16 cellular contexts compared by ENCODE assay signal in genomic region chr3:43087249-43087776, GRCh38. TPM values are rescaled to one million over a fixed set of nuclear protein-coding genes. Genes with fewer than 3 reads are reported as not detected.
DNase-seq lines count a peak whose midpoint lies in the region; ATAC-seq and TF ChIP-seq lines count a peak whose summit lies in the region.
"Had no signal": no experiment of that assay in that cellular context is flagged by ENCODE, and none has a peak within 500 bp of the region (broad histone marks: within the 10 kb centered on the region; RNA-seq: fewer than 3 reads in every experiment).

No MANE protein-coding gene starts in this region.

- DNase-seq in cardiac septum (ENCODE audit: low spot score) = peak; percentile 64
- no peak for DNase-seq in Right ventricle myocardium inferior (ENCODE audit: missing footprints)
- DNase-seq in SK-N-DZ (ENCODE audit: low spot score) = peak; percentile 53
- DNase-seq in fibroblast of mammary gland (ENCODE audit: low read depth) = peak; percentile 12
- DNase-seq in vagina (ENCODE audit: extremely low spot score in 2 of 2) = peak; percentile 40 to 82
- DNase-seq in natural killer cell = no peak
- DNase-seq in effector memory CD8-positive, alpha-beta T cell = no peak
- DNase-seq: adrenal gland; H9; lower lobe of right lung; MV-4-11; NCI-H774; stimulated activated CD4-positive, alpha-beta T cell treated with anti-CD3 and anti-CD28 coated beads, Interleukin-15, amount 100 ng/mL, for 24 hours had no signal

- H3K4me1 Mint-ChIP-seq in natural killer cell = peaks cover 5 to 15% of the 10 kb centered on the region in 2 donors
- peaks cover 0 to 8% of the 10 kb centered on the region in 2 donors for H3K4me1 Mint-ChIP-seq in effector memory CD8-positive, alpha-beta T cell (ENCODE audit: low read depth in 2 of 2)
- H3K4me1 Mint-ChIP-seq: H9 had no signal

- no peaks in the 10 kb centered on the region for H3K9me3 Mint-ChIP-seq in natural killer cell
- H3K9me3 Mint-ChIP-seq in effector memory CD8-positive, alpha-beta T cell = no peaks in the 10 kb centered on the region
- H3K9me3 Mint-ChIP-seq: activated T-helper 17 cell treated with anti-CD3 and anti-CD28 coated beads, Interleukin-2, amount 50 U/mL, for 72 hours had no signal

- no peak overlapping the region for H3K27ac ChIP-seq in vagina
- H3K27ac ChIP-seq: lower lobe of right lung had no signal

- H3K4me3 Mint-ChIP-seq in natural killer cell = no peak overlapping the region
- no peak overlapping the region for H3K4me3 Mint-ChIP-seq in effector memory CD8-positive, alpha-beta T cell
- H3K4me3 Mint-ChIP-seq: activated T-helper 17 cell treated with anti-CD3 and anti-CD28 coated beads, Interleukin-2, amount 50 U/mL, for 72 hours; H9; naive thymus-derived CD4-positive, alpha-beta T cell had no signal

- TF ChIP-seq POLR2A in vagina (IDR thresholded peaks at IDR 0.05) = no peak

- intact Hi-C loops in cardiac septum (cut with DNase I) = no loop called here
- intact Hi-C loops in Right ventricle myocardium inferior (cut with DNase I) = no loop called here
- intact Hi-C loops in vagina (cut with DNase I) = loop anchor here (5.0 kb wide), 1 partner anchor 105 kb away; no protein-coding TSS in a partner anchor
- intact Hi-C loops in natural killer cell (cut with micrococcal nuclease) = loop anchor here (5.0 kb wide), 1 partner anchor 125 kb away; no protein-coding TSS in a partner anchor

- no peaks in the 10 kb centered on the region for H3K36me3 ChIP-seq in vagina
- H3K36me3 ChIP-seq: adrenal gland, lower lobe of right lung had no signal

- no peaks in the 10 kb centered on the region for H3K36me3 Mint-ChIP-seq in natural killer cell
- no peaks in the 10 kb centered on the region for H3K36me3 Mint-ChIP-seq in effector memory CD8-positive, alpha-beta T cell (ENCODE audit: insufficient read depth)

- no peaks in the 10 kb centered on the region for H3K9me3 ChIP-seq in vagina
- H3K9me3 ChIP-seq: adrenal gland, lower lobe of right lung had no signal

- ATAC-seq in Right ventricle myocardium inferior (no peak), natural killer cell (no peak), HG03439 (IDR thresholded peaks at IDR 0.05; ENCODE audit: unreplicated experiment) (no peak)
- ATAC-seq in effector memory CD8-positive, alpha-beta T cell (replicated peaks) = no peak
- ATAC-seq: activated T-helper 17 cell treated with anti-CD3 and anti-CD28 coated beads, Interleukin-2, amount 50 U/mL, for 72 hours; naive thymus-derived CD4-positive, alpha-beta T cell had no signal

- H3K4me3 ChIP-seq in fibroblast of mammary gland (ENCODE audit: control insufficient read depth, low read depth, low read length) = no peak overlapping the region
- H3K4me3 ChIP-seq in vagina = no peak overlapping the region
- H3K4me3 ChIP-seq: adrenal gland, lower lobe of right lung had no signal

- no peaks in the 10 kb centered on the region for H3K4me1 ChIP-seq in vagina

- H3K27me3 Mint-ChIP-seq in natural killer cell (ENCODE audit: low read depth in 2 of 2) = no peaks in the 10 kb centered on the region
- no peaks in the 10 kb centered on the region for H3K27me3 Mint-ChIP-seq in effector memory CD8-positive, alpha-beta T cell
- H3K27me3 Mint-ChIP-seq: activated T-helper 17 cell treated with anti-CD3 and anti-CD28 coated beads, Interleukin-2, amount 50 U/mL, for 72 hours; naive thymus-derived CD4-positive, alpha-beta T cell had no signal

- H3K27me3 ChIP-seq in vagina = no peaks in the 10 kb centered on the region
- H3K27me3 ChIP-seq: adrenal gland had no signal

- peak; percentile 13 for TF ChIP-seq CTCF in fibroblast of mammary gland (conservative IDR thresholded peaks at IDR 0.05; ENCODE audit: control insufficient read depth, insufficient read depth, low read depth, low read length)
- TF ChIP-seq CTCF in vagina (IDR thresholded peaks at IDR 0.05) = no peak
- no peak for TF ChIP-seq CTCF in natural killer cell (IDR thresholded peaks at IDR 0.05)

- no peak overlapping the region for H3K27ac Mint-ChIP-seq in natural killer cell
- H3K27ac Mint-ChIP-seq in effector memory CD8-positive, alpha-beta T cell = no peak overlapping the region
- H3K27ac Mint-ChIP-seq: activated T-helper 17 cell treated with anti-CD3 and anti-CD28 coated beads, Interleukin-2, amount 50 U/mL, for 72 hours; H9; naive thymus-derived CD4-positive, alpha-beta T cell had no signal

RNA-seq across cellular contexts. Expression of gene POMGNT2, which starts 18.6 kb away (rescaled TPM):
- total RNA-seq in cardiac septum (15.5 TPM), Right ventricle myocardium inferior (23.0 TPM), vagina (26.8 TPM), natural killer cell (1 to 10 TPM; 4.3 to 7.4 (median 6.6) TPM)
- 37.7 and 44.4 TPM in 2 replicates for polyA plus RNA-seq in SK-N-DZ (2014; cell fraction: cytosol; rRNA removed)
- 18.2 and 25.3 TPM in 2 replicates for polyA plus RNA-seq in SK-N-DZ (2014; cell fraction: nucleus; rRNA removed)

Comparison
In these comparisons a context has a peak if more than half of its experiments do, and no peak if none do; other contexts are left out.
1. DNase-seq: peak in cardiac septum (single experiment), SK-N-DZ (single experiment), fibroblast of mammary gland (single experiment) and vagina (2 of 2); none in Right ventricle myocardium inferior (single experiment), natural killer cell (single experiment) and effector memory CD8-positive, alpha-beta T cell (0 of 3).
2. intact Hi-C loops: an anchor here in vagina (5.0 kb wide) and natural killer cell (5.0 kb wide); none called in cardiac septum and Right ventricle myocardium inferior.